ENCODE assay signal across 19 cellular contexts in the genomic region with DNA sequence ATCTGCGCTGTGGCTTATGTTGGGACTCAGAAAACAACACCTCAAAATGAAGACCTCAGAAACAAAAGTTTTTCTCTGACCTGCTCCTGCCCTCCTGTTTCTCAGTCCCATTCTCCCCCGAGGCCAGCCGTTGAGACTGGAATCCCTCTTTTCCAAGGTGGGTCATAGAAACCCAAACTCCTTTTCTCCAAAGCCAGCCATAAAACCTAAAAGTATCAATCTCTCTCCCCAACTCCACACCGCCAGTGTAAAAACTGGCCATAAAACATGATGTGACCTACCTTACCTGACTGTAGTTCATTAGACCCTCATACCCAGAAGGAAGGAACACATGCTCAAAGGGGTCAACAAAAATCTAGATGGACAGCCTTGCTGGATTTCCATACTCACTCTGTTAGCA. TPM values are rescaled to one million over a fixed set of nuclear protein-coding genes. Genes with fewer than 3 reads are reported as not detected.
DNase-seq lines count a peak whose midpoint lies in the region; ATAC-seq and TF ChIP-seq lines count a peak whose summit lies in the region.
"Had no signal": no experiment of that assay in that cellular context is flagged by ENCODE, and none has a peak within 500 bp of the region (broad histone marks: within the 10 kb centered on the region; RNA-seq: fewer than 3 reads in every experiment).

No MANE protein-coding gene starts in this region.

- TF ChIP-seq CTCF in right atrium auricular region (IDR thresholded peaks at IDR 0.05), result no peak
- no peak for TF ChIP-seq CTCF in SK-N-SH (IDR thresholded peaks at IDR 0.05)

- no peak overlapping the region for H3K27ac Mint-ChIP-seq in activated CD4-positive, alpha-beta T cell treated with anti-CD3 and anti-CD28 coated beads, Interleukin-2, amount 10 ng/mL, durations not matched to agents 24 days and 14 days
- H3K27ac Mint-ChIP-seq in stimulated activated naive B cell treated with anti-CD40 and anti-IgM and Interleukin-4, amounts not matched to agents 10 μg/mL and 1 μg/mL and 100 μg/mL, for 72 hours, result peak overlapping the region; percentile 4

- TF ChIP-seq RAD21 in SK-N-SH (IDR thresholded peaks at IDR 0.05; ENCODE audit: low read length), result no peak

- peaks cover 3% of the 10 kb centered on the region for H3K27me3 Mint-ChIP-seq in activated CD4-positive, alpha-beta T cell treated with anti-CD3 and anti-CD28 coated beads, Interleukin-2, amount 10 ng/mL, durations not matched to agents 24 days and 14 days
- peaks cover 6 to 23% of the 10 kb centered on the region in 2 donors for H3K27me3 Mint-ChIP-seq in stimulated activated naive B cell treated with anti-CD40 and anti-IgM and Interleukin-4, amounts not matched to agents 10 μg/mL and 1 μg/mL and 100 μg/mL, for 72 hours
- H3K27me3 Mint-ChIP-seq: CD4-positive, alpha-beta memory T cell had no signal

- no peaks in the 10 kb centered on the region for H3K9me2 ChIP-seq in SK-N-SH

- peaks cover 0 to 9% of the 10 kb centered on the region in 2 donors for H3K9me3 ChIP-seq in right atrium auricular region
- H3K9me3 ChIP-seq in right cardiac atrium (ENCODE audit: control insufficient read depth, low read length), result no peaks in the 10 kb centered on the region
- no peaks in the 10 kb centered on the region for H3K9me3 ChIP-seq in SK-N-SH
- H3K9me3 ChIP-seq: A549, BLaER1, HAP-1 had no signal

- 95% methylated on average over 4 of the region's 4 CpGs for WGBS in right cardiac atrium
- WGBS in SK-N-SH (ENCODE audit: low lambda C conversion rate), result 45% methylated on average over 4 of the region's 4 CpGs

- no peak overlapping the region for H2AFZ ChIP-seq in SK-N-SH (ENCODE audit: low read depth)
- H2AFZ ChIP-seq: GM23248 had no signal

- H4K20me1 ChIP-seq in SK-N-SH (ENCODE audit: insufficient read depth), result no peaks in the 10 kb centered on the region
- H4K20me1 ChIP-seq: BLaER1 had no signal

- no peaks in the 10 kb centered on the region for H3F3A ChIP-seq in SK-N-SH (replicated peaks; ENCODE audit: insufficient read depth)

- H3K4me2 ChIP-seq in SK-N-SH, result no peak overlapping the region
- H3K4me2 ChIP-seq: A549, BLaER1 had no signal

- H3K9ac ChIP-seq in SK-N-SH, result no peak overlapping the region
- H3K9ac ChIP-seq: BLaER1, GM23248 had no signal

- TF ChIP-seq EP300 in SK-N-SH (IDR thresholded peaks at IDR 0.05; ENCODE audit: borderline replicate concordance in 1 of 2, low read depth in 1 of 2, low read length in 1 of 2), result no peak

- no peak overlapping the region for H3K27ac ChIP-seq in right atrium auricular region
- H3K27ac ChIP-seq in right cardiac atrium (ENCODE audit: low read length), result no peak overlapping the region
- H3K27ac ChIP-seq in SK-N-SH (ENCODE audit: low read depth in 2 of 2, low read length in 1 of 2), result no peak overlapping the region
- H3K27ac ChIP-seq: 22Rv1, A549, BLaER1, GM23248 had no signal

- peaks cover 37% of the 10 kb centered on the region for H3K4me1 Mint-ChIP-seq in activated CD4-positive, alpha-beta T cell treated with anti-CD3 and anti-CD28 coated beads, Interleukin-2, amount 10 ng/mL, durations not matched to agents 24 days and 14 days
- H3K4me1 Mint-ChIP-seq in stimulated activated naive B cell treated with anti-CD40 and anti-IgM and Interleukin-4, amounts not matched to agents 10 μg/mL and 1 μg/mL and 100 μg/mL, for 72 hours, result peaks cover 32% of the 10 kb centered on the region in 2 donors

- H3K36me3 ChIP-seq in right atrium auricular region, result no peaks in the 10 kb centered on the region
- H3K36me3 ChIP-seq in SK-N-SH (replicated peaks in 1 of 2; ENCODE audit: control insufficient read depth in 1 of 2, insufficient read depth in 2 of 2, low read length in 1 of 2), result no peaks in the 10 kb centered on the region
- H3K36me3 ChIP-seq: BLaER1, HAP-1 had no signal

- no peak for ATAC-seq in right cardiac atrium
- no peak for ATAC-seq in stimulated activated naive B cell treated with anti-CD40 and anti-IgM and Interleukin-4, amounts not matched to agents 10 μg/mL and 1 μg/mL and 100 μg/mL, for 72 hours (replicated peaks)
- ATAC-seq: A549 had no signal

- no peaks in the 10 kb centered on the region for H3K79me2 ChIP-seq in SK-N-SH (ENCODE audit: insufficient read depth)

- H3K4me1 ChIP-seq in right atrium auricular region (peaks cover 0 to 7% of the 10 kb centered on the region in 2 donors), right cardiac atrium (ENCODE audit: control insufficient read depth, insufficient read depth, low read length) (no peaks in the 10 kb centered on the region), SK-N-SH (ENCODE audit: control insufficient read depth in 1 of 2, insufficient read depth in 2 of 2, low read depth in 1 of 2, low read length in 1 of 2) (no peaks in the 10 kb centered on the region; a peak in 1 of 4 replicates)
- H3K4me1 ChIP-seq: HAP-1 had no signal

- CTCF ChIA-PET in SK-N-SH (lab: Yijun Ruan, JAX), result interaction anchor here (1.0 to 15.1 kb wide), 4 partner anchors 94 to 516 kb away, joined by 3 to 481 read pairs (median 221); a partner anchor contains a TSS

- DNase-seq in activated CD4-positive, alpha-beta T cell treated with anti-CD3 and anti-CD28 coated beads, Interleukin-2, amount 10 ng/mL, durations not matched to agents 24 days and 14 days, result peak; percentile 51
- DNase-seq in activated CD4-positive, alpha-beta T cell treated with anti-CD3 and anti-CD28 coated beads, Interleukin-2, amount 50 U/mL, for 48 hours, result no peak
- DNase-seq in right atrium auricular region (ENCODE audit: low spot score), result peak; percentile 44
- no peak for DNase-seq in right cardiac atrium
- DNase-seq in mesenteric fat pad (ENCODE audit: low spot score), result peak; percentile 72
- DNase-seq in stimulated activated naive B cell treated with anti-CD40 and anti-IgM and Interleukin-4, amounts not matched to agents 10 μg/mL and 1 μg/mL and 100 μg/mL, for 72 hours, result no peak
- DNase-seq in T-helper 9 cell, result no peak
- no peak for DNase-seq in SK-N-SH
- DNase-seq: CD4-positive, alpha-beta memory T cell; DMS153; DMS79; GDM1; GM23248 had no signal

- H3K9me3 Mint-ChIP-seq in activated CD4-positive, alpha-beta T cell treated with anti-CD3 and anti-CD28 coated beads, Interleukin-2, amount 10 ng/mL, durations not matched to agents 24 days and 14 days, result peaks cover 5% of the 10 kb centered on the region
- H3K9me3 Mint-ChIP-seq in stimulated activated naive B cell treated with anti-CD40 and anti-IgM and Interleukin-4, amounts not matched to agents 10 μg/mL and 1 μg/mL and 100 μg/mL, for 72 hours, result peaks cover 0 to 1% of the 10 kb centered on the region in 2 donors
- H3K9me3 Mint-ChIP-seq: CD14-positive monocyte had no signal

- no peak overlapping the region for H3K4me3 Mint-ChIP-seq in activated CD4-positive, alpha-beta T cell treated with anti-CD3 and anti-CD28 coated beads, Interleukin-2, amount 10 ng/mL, durations not matched to agents 24 days and 14 days
- no peak overlapping the region for H3K4me3 Mint-ChIP-seq in stimulated activated naive B cell treated with anti-CD40 and anti-IgM and Interleukin-4, amounts not matched to agents 10 μg/mL and 1 μg/mL and 100 μg/mL, for 72 hours
- H3K4me3 Mint-ChIP-seq: CD14-positive monocyte; CD4-positive, alpha-beta memory T cell had no signal

- POLR2A ChIA-PET in SK-N-SH (lab: Yijun Ruan, JAX), result no interaction called here

- H3K36me3 Mint-ChIP-seq in activated CD4-positive, alpha-beta T cell treated with anti-CD3 and anti-CD28 coated beads, Interleukin-2, amount 10 ng/mL, durations not matched to agents 24 days and 14 days (ENCODE audit: low read depth), result peaks cover 5% of the 10 kb centered on the region
- H3K36me3 Mint-ChIP-seq in stimulated activated naive B cell treated with anti-CD40 and anti-IgM and Interleukin-4, amounts not matched to agents 10 μg/mL and 1 μg/mL and 100 μg/mL, for 72 hours, result peaks cover 4 to 7% of the 10 kb centered on the region in 2 donors

- H3K4me3 ChIP-seq in right atrium auricular region, result no peak overlapping the region
- no peak overlapping the region for H3K4me3 ChIP-seq in right cardiac atrium (ENCODE audit: low read length)
- no peak overlapping the region for H3K4me3 ChIP-seq in SK-N-SH (ENCODE audit: low read depth in 2 of 2, low read length in 1 of 2)
- H3K4me3 ChIP-seq: A549, BLaER1, GM23248, HAP-1 had no signal

- H3K27me3 ChIP-seq in right atrium auricular region, result no peaks in the 10 kb centered on the region
- no peaks in the 10 kb centered on the region for H3K27me3 ChIP-seq in right cardiac atrium (ENCODE audit: control insufficient read depth, insufficient read depth)
- H3K27me3 ChIP-seq in SK-N-SH (ENCODE audit: insufficient read depth), result no peaks in the 10 kb centered on the region; the same call in 1 of the 2 replicates
- H3K27me3 ChIP-seq: BLaER1 had no signal

- intact Hi-C loops in activated CD4-positive, alpha-beta T cell treated with anti-CD3 and anti-CD28 coated beads, Interleukin-2, amount 10 ng/mL, durations not matched to agents 24 days and 14 days (cut with micrococcal nuclease), result no loop called here
- intact Hi-C loops in right cardiac atrium (cut with DNase I), result loop anchor here in 2 of 4 donors (10.0 kb wide), 1 partner anchor 113 kb away; no protein-coding TSS in a partner anchor

TF ChIP-seq in SK-N-SH, 30 proteins besides CTCF, POLR2A, EP300 and RAD21 (continues in another document):
- TF ChIP-seq TCF12 (IDR thresholded peaks at IDR 0.05) (no peak), EZH2phosphoT487 (IDR thresholded peaks at IDR 0.05; ENCODE audit: borderline replicate concordance, low read depth) (no peak), SMC3 (IDR thresholded peaks at IDR 0.05; ENCODE audit: low read depth, low read length) (no peak), FOSL2 (IDR thresholded peaks at IDR 0.05; ENCODE audit: borderline replicate concordance, low read depth) (no peak), YY1 (IDR thresholded peaks at IDR 0.05; ENCODE audit: low read depth) (no peak), POLR2AphosphoS5 (IDR thresholded peaks at IDR 0.05; ENCODE audit: low read depth, low read length) (no peak)

RNA-seq across cellular contexts. Expression of a gene that starts 13.1 kb away (rescaled TPM):
- 1.2 and 1.5 TPM in 2 replicates for total RNA-seq in activated CD4-positive, alpha-beta T cell treated with anti-CD3 and anti-CD28 coated beads, Interleukin-2, amount 10 ng/mL, durations not matched to agents 24 days and 14 days
- total RNA-seq in right atrium auricular region, result not detected
- total RNA-seq in right cardiac atrium, result under 1 TPM in 1 of 4 donors, not detected in 3; 0.11 TPM
- 0.07 TPM for polyA plus RNA-seq in right cardiac atrium
- total RNA-seq in mesenteric fat pad, result 0.39 TPM
- polyA plus RNA-seq in SK-N-SH (2012; rRNA removed), result not detected in 2 replicates
- polyA plus RNA-seq in SK-N-SH (2012; cell fraction: cytosol; rRNA removed), result not detected in 2 replicates
- polyA plus RNA-seq in SK-N-SH (2012; cell fraction: nucleus; rRNA removed), result 0.01 TPM in 1 of 2 replicates, not detected in the other
- total RNA-seq: GM23248 had no signal
- polyA plus RNA-seq: A549, AG04450, GM23248 had no signal

RNA-seq across cellular contexts. Expression of a gene that starts 43.9 kb away (rescaled TPM):
- 86.6 and 89.9 TPM in 2 replicates for total RNA-seq in activated CD4-positive, alpha-beta T cell treated with anti-CD3 and anti-CD28 coated beads, Interleukin-2, amount 10 ng/mL, durations not matched to agents 24 days and 14 days
- total RNA-seq in right atrium auricular region, result 10 to 100 TPM in 1 of 2 donors, 1 to 10 TPM in 1; 4.6 to 11.4 TPM
- total RNA-seq in right cardiac atrium, result 10 to 100 TPM in 3 of 4 donors, 1 to 10 TPM in 1; 8.3 to 18.5 (median 11.6) TPM
- polyA plus RNA-seq in right cardiac atrium, result 3.1 TPM
- total RNA-seq in mesenteric fat pad, result 32.1 TPM
- polyA plus RNA-seq in SK-N-SH (2012; rRNA removed), result 0.05 TPM in 1 of 2 replicates, not detected in the other
- not detected in 2 replicates for polyA plus RNA-seq in SK-N-SH (2012; cell fraction: cytosol; rRNA removed)
- polyA plus RNA-seq in SK-N-SH (2012; cell fraction: nucleus; rRNA removed), result not detected in 2 replicates
- total RNA-seq: GM23248 had no signal
- polyA plus RNA-seq: AG04450, GM23248 had no signal

Comparison
In these comparisons a context has a peak if more than half of its experiments do, and no peak if none do; other contexts are left out.
1. DNase-seq: peak in activated CD4-positive, alpha-beta T cell treated with anti-CD3 and anti-CD28 coated beads, Interleukin-2, amount 10 ng/mL, durations not matched to agents 24 days and 14 days (single experiment), right atrium auricular region (single experiment) and mesenteric fat pad (single experiment); none in activated CD4-positive, alpha-beta T cell treated with anti-CD3 and anti-CD28 coated beads, Interleukin-2, amount 50 U/mL, for 48 hours (0 of 2), right cardiac atrium (0 of 3), stimulated activated naive B cell treated with anti-CD40 and anti-IgM and Interleukin-4, amounts not matched to agents 10 μg/mL and 1 μg/mL and 100 μg/mL, for 72 hours (single experiment), T-helper 9 cell (single experiment) and SK-N-SH (single experiment).